1 cellular context compared by ENCODE assay signal in genomic region chr16:67425046-67425445, GRCh38.
TF ChIP-seq lines count a peak whose summit lies in the region.

No MANE protein-coding gene starts in this region.

TF ChIP-seq in H1, 55 proteins besides CTCF, POLR2A, EP300 and RAD21:
- TF ChIP-seq GABPA (IDR thresholded peaks at IDR 0.05; ENCODE audit: borderline replicate concordance, insufficient read depth, low read length), result no peak
- no peak for TF ChIP-seq SRF (IDR thresholded peaks at IDR 0.05; ENCODE audit: low read depth, low read length)
